ENCODE assay signal across 23 cellular contexts in the genomic region with DNA sequence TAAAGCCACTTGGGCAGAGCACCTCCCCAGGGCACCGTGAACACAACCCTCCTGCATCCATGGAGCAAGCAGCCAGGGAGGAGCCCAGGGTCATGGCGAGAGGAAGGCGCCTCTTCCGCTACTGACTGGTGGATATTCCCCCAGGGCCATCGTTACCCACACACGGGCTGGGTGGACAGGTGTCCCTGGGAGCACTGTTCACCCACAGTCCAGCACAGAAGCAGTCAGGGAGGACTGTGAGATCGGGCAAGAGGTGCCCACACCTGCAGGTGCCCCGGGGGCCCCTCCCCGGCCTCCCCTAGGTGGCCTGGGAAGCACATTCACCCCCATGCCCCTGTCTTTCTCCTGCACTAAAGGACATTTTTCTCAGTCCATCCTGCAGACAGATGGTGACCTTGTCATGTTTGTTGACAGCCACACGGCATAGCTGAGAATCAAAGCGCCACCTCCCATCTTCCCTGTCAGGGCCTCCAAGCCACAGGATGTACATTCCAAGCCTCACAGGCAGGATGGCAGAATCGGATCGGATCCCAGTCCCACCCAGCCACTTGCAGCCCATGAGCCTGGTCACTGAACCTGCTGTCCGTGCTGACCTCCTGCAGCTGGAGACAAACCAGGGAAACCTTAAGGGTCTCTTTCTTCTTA.
"Had no signal": no experiment of that assay in that cellular context is flagged by ENCODE, and none has a peak within 500 bp of the region (broad histone marks: within the 10 kb centered on the region; RNA-seq: fewer than 3 reads in every experiment).

No MANE protein-coding gene starts in this region.

- FAIRE-seq: HTR-8/SVneo had no signal

- H3K9ac ChIP-seq: SK-N-SH had no signal

- H3K4me2 ChIP-seq: SK-N-SH had no signal

- ATAC-seq: Panc1, PC-3 had no signal

- DNase-seq: KBM-7, MV-4-11, NCI-H1048, NCI-H1105, NCI-H1417, NCI-H1436 treated with DMSO at 0.1 percent for 48 hours, NCI-H1694, NCI-H187 treated with DMSO at 0.1 percent for 48 hours, NCI-H2029 treated with DMSO at 0.1 percent for 48 hours, NCI-H226, NCI-H446, NCI-H510A, NCI-H524 treated with DMSO at 0.1 percent for 48 hours, NCI-H69, NCI-H774, PC-3, SHP77, SK-N-SH, SW 1271 had no signal

- H3K27ac ChIP-seq: HL-60, RWPE1 had no signal

- H3K9me3 ChIP-seq: SK-N-SH had no signal
